In genomic region chr11:59802639-59803176, GRCh38 we compare ENCODE assay signal across 9 cellular contexts. TPM values are rescaled to one million over a fixed set of nuclear protein-coding genes. Genes with fewer than 3 reads are reported as not detected.
DNase-seq lines count a peak whose midpoint lies in the region; ATAC-seq and TF ChIP-seq lines count a peak whose summit lies in the region.
"Had no signal": no experiment of that assay in that cellular context is flagged by ENCODE, and none has a peak within 500 bp of the region (broad histone marks: within the 10 kb centered on the region; RNA-seq: fewer than 3 reads in every experiment).

No MANE protein-coding gene starts in this region.

- peak; percentile 63 to 69 for TF ChIP-seq CTCF in GM23338 (conservative IDR thresholded peaks at IDR 0.05; ENCODE audit: low read depth in 2 of 2)
- peak; percentile 76 for TF ChIP-seq CTCF in progenitor cell of endocrine pancreas (IDR thresholded peaks at IDR 0.05; ENCODE audit: unreplicated experiment)

- H3K36me3 Mint-ChIP-seq in GM23338 (ENCODE audit: low read depth): peaks cover 26% of the 10 kb centered on the region
- H3K36me3 Mint-ChIP-seq in progenitor cell of endocrine pancreas (ENCODE audit: insufficient read depth): peaks cover 23% of the 10 kb centered on the region

- peaks cover 2% of the 10 kb centered on the region for H3K27me3 Mint-ChIP-seq in GM23338 (ENCODE audit: insufficient read depth, low read depth, poor library complexity)
- H3K27me3 Mint-ChIP-seq in progenitor cell of endocrine pancreas: no peaks in the 10 kb centered on the region
- H3K27me3 Mint-ChIP-seq: activated naive CD8-positive, alpha-beta T cell had no signal

- H3K79me2 ChIP-seq in GM23338 (replicated peaks; ENCODE audit: insufficient read depth): no peaks in the 10 kb centered on the region

- H3K4me1 Mint-ChIP-seq in GM23338 (no peaks in the 10 kb centered on the region; the same call in 2 of the 3 replicates), progenitor cell of endocrine pancreas (ENCODE audit: low read depth) (no peaks in the 10 kb centered on the region)

- peak; percentile 53 for DNase-seq in DMS153 treated with DMSO at 0.1 percent for 48 hours (lab: John Stamatoyannopoulos, UW; ENCODE audit: unreplicated experiment)
- DNase-seq in GM23338 (ENCODE audit: low spot score): peak; percentile 58
- DNase-seq in NCI-H2196 (lab: John Stamatoyannopoulos, UW; ENCODE audit: unreplicated experiment): peak; percentile 52
- peak; percentile 10 for DNase-seq in activated CD8-positive, alpha-beta memory T cell treated with anti-CD3 and anti-CD28 coated beads, Interleukin-2, amount 50 U/mL, for 1 hour (ENCODE audit: extremely low read depth)
- DNase-seq in foreskin melanocyte: peak; percentile 44
- DNase-seq in progenitor cell of endocrine pancreas (ENCODE audit: low spot score, unreplicated experiment): no peak

- H3K4me3 Mint-ChIP-seq in GM23338: no peak overlapping the region
- no peak overlapping the region for H3K4me3 Mint-ChIP-seq in progenitor cell of endocrine pancreas (ENCODE audit: low read depth)
- H3K4me3 Mint-ChIP-seq: activated naive CD8-positive, alpha-beta T cell had no signal

- ATAC-seq in GM23338: peak; percentile 55
- ATAC-seq in GM18861 (IDR thresholded peaks at IDR 0.05; ENCODE audit: unreplicated experiment): no peak
- ATAC-seq in GM21447 (IDR thresholded peaks at IDR 0.05; ENCODE audit: unreplicated experiment): no peak

- no peaks in the 10 kb centered on the region for H3K9me2 ChIP-seq in GM23338 (ENCODE audit: insufficient read depth)

- H4K20me1 ChIP-seq in GM23338 (replicated peaks; ENCODE audit: insufficient read depth): peaks cover under 1% of the 10 kb centered on the region; the same call in 1 of the 2 replicates

- peaks cover 28% of the 10 kb centered on the region for H3K36me3 ChIP-seq in GM23338 (ENCODE audit: insufficient read depth)

- no peak overlapping the region for H2AFZ ChIP-seq in GM23338

- H3K4me1 ChIP-seq in GM23338 (ENCODE audit: insufficient read depth): no peaks in the 10 kb centered on the region

- H3F3A ChIP-seq in GM23338 (replicated peaks; ENCODE audit: low read depth): no peaks in the 10 kb centered on the region

- no peaks in the 10 kb centered on the region for H3K27me3 ChIP-seq in GM23338 (ENCODE audit: insufficient read depth)

- H3K4me3 ChIP-seq in GM23338: no peak overlapping the region

- H3K27ac Mint-ChIP-seq in GM23338 (no peak overlapping the region), progenitor cell of endocrine pancreas (no peak overlapping the region)
- H3K27ac Mint-ChIP-seq: activated naive CD8-positive, alpha-beta T cell had no signal

- H3K27ac ChIP-seq in GM23338 (ENCODE audit: low read depth): no peak overlapping the region

- H3K9me3 Mint-ChIP-seq in GM23338: no peaks in the 10 kb centered on the region
- no peaks in the 10 kb centered on the region for H3K9me3 Mint-ChIP-seq in progenitor cell of endocrine pancreas (ENCODE audit: low read depth)

- no peak overlapping the region for H3K4me2 ChIP-seq in GM23338

TF ChIP-seq in GM23338, 12 proteins besides CTCF, POLR2A, EP300 and RAD21 (continues in another document):
- TF ChIP-seq CREB1 (CRISPR knock-in tag; IDR thresholded peaks at IDR 0.05; ENCODE audit: low read depth) (no peak), JUNB (IDR thresholded peaks at IDR 0.05; ENCODE audit: unreplicated experiment) (no peak), STAT1 (IDR thresholded peaks at IDR 0.05; ENCODE audit: unreplicated experiment) (no peak), ZNF331 (CRISPR knock-in tag; IDR thresholded peaks at IDR 0.05; ENCODE audit: low read depth) (no peak), POLR2AphosphoS5 (IDR thresholded peaks at IDR 0.05; ENCODE audit: low read depth) (no peak), EZH2 (IDR thresholded peaks at IDR 0.05; ENCODE audit: low read depth, unreplicated experiment) (no peak), ZNF114 (CRISPR knock-in tag; IDR thresholded peaks at IDR 0.05) (no peak)
- TF ChIP-seq, protein P1, sequence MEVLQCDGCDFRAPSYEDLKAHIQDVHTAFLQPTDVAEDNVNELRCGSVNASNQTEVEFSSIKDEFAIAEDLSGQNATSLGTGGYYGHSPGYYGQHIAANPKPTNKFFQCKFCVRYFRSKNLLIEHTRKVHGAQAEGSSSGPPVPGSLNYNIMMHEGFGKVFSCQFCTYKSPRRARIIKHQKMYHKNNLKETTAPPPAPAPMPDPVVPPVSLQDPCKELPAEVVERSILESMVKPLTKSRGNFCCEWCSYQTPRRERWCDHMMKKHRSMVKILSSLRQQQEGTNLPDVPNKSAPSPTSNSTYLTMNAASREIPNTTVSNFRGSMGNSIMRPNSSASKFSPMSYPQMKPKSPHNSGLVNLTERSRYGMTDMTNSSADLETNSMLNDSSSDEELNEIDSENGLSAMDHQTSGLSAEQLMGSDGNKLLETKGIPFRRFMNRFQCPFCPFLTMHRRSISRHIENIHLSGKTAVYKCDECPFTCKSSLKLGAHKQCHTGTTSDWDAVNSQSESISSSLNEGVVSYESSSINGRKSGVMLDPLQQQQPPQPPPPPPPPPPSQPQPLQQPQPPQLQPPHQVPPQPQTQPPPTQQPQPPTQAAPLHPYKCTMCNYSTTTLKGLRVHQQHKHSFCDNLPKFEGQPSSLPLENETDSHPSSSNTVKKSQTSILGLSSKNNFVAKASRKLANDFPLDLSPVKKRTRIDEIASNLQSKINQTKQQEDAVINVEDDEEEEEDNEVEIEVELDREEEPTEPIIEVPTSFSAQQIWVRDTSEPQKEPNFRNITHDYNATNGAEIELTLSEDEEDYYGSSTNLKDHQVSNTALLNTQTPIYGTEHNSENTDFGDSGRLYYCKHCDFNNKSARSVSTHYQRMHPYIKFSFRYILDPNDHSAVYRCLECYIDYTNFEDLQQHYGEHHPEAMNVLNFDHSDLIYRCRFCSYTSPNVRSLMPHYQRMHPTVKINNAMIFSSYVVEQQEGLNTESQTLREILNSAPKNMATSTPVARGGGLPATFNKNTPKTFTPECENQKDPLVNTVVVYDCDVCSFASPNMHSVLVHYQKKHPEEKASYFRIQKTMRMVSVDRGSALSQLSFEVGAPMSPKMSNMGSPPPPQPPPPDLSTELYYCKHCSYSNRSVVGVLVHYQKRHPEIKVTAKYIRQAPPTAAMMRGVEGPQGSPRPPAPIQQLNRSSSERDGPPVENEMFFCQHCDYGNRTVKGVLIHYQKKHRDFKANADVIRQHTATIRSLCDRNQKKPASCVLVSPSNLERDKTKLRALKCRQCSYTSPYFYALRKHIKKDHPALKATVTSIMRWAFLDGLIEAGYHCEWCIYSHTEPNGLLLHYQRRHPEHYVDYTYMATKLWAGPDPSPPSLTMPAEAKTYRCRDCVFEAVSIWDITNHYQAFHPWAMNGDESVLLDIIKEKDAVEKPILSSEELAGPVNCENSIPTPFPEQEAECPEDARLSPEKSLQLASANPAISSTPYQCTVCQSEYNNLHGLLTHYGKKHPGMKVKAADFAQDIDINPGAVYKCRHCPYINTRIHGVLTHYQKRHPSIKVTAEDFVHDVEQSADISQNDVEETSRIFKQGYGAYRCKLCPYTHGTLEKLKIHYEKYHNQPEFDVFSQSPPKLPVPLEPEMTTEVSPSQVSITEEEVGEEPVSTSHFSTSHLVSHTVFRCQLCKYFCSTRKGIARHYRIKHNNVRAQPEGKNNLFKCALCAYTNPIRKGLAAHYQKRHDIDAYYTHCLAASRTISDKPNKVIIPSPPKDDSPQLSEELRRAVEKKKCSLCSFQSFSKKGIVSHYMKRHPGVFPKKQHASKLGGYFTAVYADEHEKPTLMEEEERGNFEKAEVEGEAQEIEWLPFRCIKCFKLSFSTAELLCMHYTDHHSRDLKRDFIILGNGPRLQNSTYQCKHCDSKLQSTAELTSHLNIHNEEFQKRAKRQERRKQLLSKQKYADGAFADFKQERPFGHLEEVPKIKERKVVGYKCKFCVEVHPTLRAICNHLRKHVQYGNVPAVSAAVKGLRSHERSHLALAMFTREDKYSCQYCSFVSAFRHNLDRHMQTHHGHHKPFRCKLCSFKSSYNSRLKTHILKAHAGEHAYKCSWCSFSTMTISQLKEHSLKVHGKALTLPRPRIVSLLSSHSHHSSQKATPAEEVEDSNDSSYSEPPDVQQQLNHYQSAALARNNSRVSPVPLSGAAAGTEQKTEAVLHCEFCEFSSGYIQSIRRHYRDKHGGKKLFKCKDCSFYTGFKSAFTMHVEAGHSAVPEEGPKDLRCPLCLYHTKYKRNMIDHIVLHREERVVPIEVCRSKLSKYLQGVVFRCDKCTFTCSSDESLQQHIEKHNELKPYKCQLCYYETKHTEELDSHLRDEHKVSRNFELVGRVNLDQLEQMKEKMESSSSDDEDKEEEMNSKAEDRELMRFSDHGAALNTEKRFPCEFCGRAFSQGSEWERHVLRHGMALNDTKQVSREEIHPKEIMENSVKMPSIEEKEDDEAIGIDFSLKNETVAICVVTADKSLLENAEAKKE (CRISPR knock-in tag; IDR thresholded peaks at IDR 0.05): no peak
- TF ChIP-seq, protein P2, sequence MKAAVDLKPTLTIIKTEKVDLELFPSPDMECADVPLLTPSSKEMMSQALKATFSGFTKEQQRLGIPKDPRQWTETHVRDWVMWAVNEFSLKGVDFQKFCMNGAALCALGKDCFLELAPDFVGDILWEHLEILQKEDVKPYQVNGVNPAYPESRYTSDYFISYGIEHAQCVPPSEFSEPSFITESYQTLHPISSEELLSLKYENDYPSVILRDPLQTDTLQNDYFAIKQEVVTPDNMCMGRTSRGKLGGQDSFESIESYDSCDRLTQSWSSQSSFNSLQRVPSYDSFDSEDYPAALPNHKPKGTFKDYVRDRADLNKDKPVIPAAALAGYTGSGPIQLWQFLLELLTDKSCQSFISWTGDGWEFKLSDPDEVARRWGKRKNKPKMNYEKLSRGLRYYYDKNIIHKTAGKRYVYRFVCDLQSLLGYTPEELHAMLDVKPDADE (IDR thresholded peaks at IDR 0.05): no peak

RNA-seq across cellular contexts. Expression of gene MRPL16, which starts 7.9 kb away (rescaled TPM):
- 74.8 and 77.4 TPM in 2 replicates for total RNA-seq in GM23338 (2014; rRNA removed; shearing (Covaris generic))
- polyA plus RNA-seq in GM23338 (2016; fragmentation: Nextera tagmentation; extraction: Ambion mirVana): 149 and 176 TPM in 2 replicates
- total RNA-seq in progenitor cell of endocrine pancreas: 44.2 and 44.7 TPM in 2 replicates

RNA-seq across cellular contexts. Expression of gene CBLIF, which starts 42.6 kb away (rescaled TPM):
- not detected in 2 replicates for total RNA-seq in GM23338 (2014; rRNA removed; shearing (Covaris generic))
- not detected in 2 replicates for polyA plus RNA-seq in GM23338 (2016; fragmentation: Nextera tagmentation; extraction: Ambion mirVana)
- total RNA-seq in progenitor cell of endocrine pancreas: 17.9 and 27.1 TPM in 2 replicates

RNA-seq across cellular contexts. Expression of gene STX3, which starts 47.5 kb away (rescaled TPM):
- total RNA-seq in GM23338 (2014; rRNA removed; shearing (Covaris generic)): 47.9 and 65.5 TPM in 2 replicates
- 19.0 and 20.0 TPM in 2 replicates for polyA plus RNA-seq in GM23338 (2016; fragmentation: Nextera tagmentation; extraction: Ambion mirVana)
- 91.5 and 113 TPM in 2 replicates for total RNA-seq in progenitor cell of endocrine pancreas

Comparison
In these comparisons a context has a peak if more than half of its experiments do, and no peak if none do; other contexts are left out.
1. RNA of gene CBLIF, which starts 42.6 kb away (total RNA-seq): 17.9 to 27.1 TPM in progenitor cell of endocrine pancreas; not detected in GM23338; every median in the first group is over 10 times any median in the second.